ENCODE assay signal across 1 cellular context in the genomic region with DNA sequence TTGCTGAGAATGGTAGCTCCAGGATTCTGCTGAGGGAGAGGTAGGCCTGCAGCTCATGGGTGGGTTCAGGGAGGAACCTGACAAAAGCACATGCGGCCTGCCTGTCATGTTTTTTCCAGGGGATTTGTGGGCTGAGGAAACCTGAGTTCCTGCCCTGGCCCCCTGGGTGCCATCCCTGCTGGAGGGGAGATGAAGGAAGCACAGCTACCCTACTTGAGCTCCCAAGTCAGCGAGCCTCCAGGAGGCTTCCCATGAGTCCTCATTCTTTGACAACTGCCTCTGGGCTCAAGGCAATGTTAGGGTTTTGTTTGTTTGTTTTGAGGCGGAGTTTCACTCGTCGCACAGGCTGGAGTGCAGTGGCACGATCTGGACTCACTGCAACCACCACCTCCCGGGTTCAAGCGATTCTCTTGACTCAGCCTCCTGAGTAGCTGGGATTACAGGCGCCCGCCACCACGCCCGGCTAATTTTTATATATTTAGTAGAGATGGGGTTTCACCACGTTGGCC.
TF ChIP-seq lines count a peak whose summit lies in the region.

No MANE protein-coding gene starts in this region.

TF ChIP-seq in HepG2, 621 proteins besides CTCF, POLR2A, EP300 and RAD21:
- TF ChIP-seq, protein P1, sequence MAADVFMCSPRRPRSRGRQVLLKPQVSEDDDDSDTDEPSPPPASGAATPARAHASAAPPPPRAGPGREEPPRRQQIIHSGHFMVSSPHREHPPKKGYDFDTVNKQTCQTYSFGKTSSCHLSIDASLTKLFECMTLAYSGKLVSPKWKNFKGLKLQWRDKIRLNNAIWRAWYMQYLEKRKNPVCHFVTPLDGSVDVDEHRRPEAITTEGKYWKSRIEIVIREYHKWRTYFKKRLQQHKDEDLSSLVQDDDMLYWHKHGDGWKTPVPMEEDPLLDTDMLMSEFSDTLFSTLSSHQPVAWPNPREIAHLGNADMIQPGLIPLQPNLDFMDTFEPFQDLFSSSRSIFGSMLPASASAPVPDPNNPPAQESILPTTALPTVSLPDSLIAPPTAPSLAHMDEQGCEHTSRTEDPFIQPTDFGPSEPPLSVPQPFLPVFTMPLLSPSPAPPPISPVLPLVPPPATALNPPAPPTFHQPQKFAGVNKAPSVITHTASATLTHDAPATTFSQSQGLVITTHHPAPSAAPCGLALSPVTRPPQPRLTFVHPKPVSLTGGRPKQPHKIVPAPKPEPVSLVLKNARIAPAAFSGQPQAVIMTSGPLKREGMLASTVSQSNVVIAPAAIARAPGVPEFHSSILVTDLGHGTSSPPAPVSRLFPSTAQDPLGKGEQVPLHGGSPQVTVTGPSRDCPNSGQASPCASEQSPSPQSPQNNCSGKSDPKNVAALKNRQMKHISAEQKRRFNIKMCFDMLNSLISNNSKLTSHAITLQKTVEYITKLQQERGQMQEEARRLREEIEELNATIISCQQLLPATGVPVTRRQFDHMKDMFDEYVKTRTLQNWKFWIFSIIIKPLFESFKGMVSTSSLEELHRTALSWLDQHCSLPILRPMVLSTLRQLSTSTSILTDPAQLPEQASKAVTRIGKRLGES (CRISPR knock-in tag; IDR thresholded peaks at IDR 0.05; ENCODE audit: borderline replicate concordance) = no peak
- TF ChIP-seq ZNF142 (CRISPR knock-in tag; IDR thresholded peaks at IDR 0.05) (no peak), SNAPC4 (CRISPR knock-in tag; IDR thresholded peaks at IDR 0.05) (no peak), ZNF441 (CRISPR knock-in tag; IDR thresholded peaks at IDR 0.05; ENCODE audit: borderline replicate concordance) (peak; percentile 85), NFKB2 (CRISPR knock-in tag; IDR thresholded peaks at IDR 0.05; ENCODE audit: borderline replicate concordance) (no peak), ZNF761 (CRISPR knock-in tag; conservative IDR thresholded peaks at IDR 0.05) (no peak), KLF13 (CRISPR knock-in tag; IDR thresholded peaks at IDR 0.05) (no peak), ZNF598 (CRISPR knock-in tag; IDR thresholded peaks at IDR 0.05; ENCODE audit: borderline replicate concordance) (0 out of 2 replicates have a peak, but pooled peaks have one; percentile 2), E2F1 (CRISPR knock-in tag; IDR thresholded peaks at IDR 0.05) (no peak), ZNF883 (CRISPR knock-in tag; IDR thresholded peaks at IDR 0.05; ENCODE audit: not compliant biosample characterization) (no peak), RFXAP (CRISPR knock-in tag; IDR thresholded peaks at IDR 0.05; ENCODE audit: borderline replicate concordance) (0 out of 2 replicates have a peak, but pooled peaks have one; percentile 8), ZNF563 (CRISPR knock-in tag; IDR thresholded peaks at IDR 0.05) (no peak), ZNF614 (CRISPR knock-in tag; IDR thresholded peaks at IDR 0.05; ENCODE audit: borderline replicate concordance) (no peak), ZNF136 (CRISPR knock-in tag; IDR thresholded peaks at IDR 0.05; ENCODE audit: low read depth) (no peak), NONO (IDR thresholded peaks at IDR 0.05) (no peak), NONO (CRISPR knock-in tag; conservative IDR thresholded peaks at IDR 0.05) (0 out of 2 replicates have a peak, but pooled peaks have one; percentile 2), ZNF530 (CRISPR knock-in tag; IDR thresholded peaks at IDR 0.05; ENCODE audit: low read depth) (no peak), MTA1 (CRISPR knock-in tag; IDR thresholded peaks at IDR 0.05; ENCODE audit: borderline replicate concordance) (no peak)
- TF ChIP-seq, protein P2, sequence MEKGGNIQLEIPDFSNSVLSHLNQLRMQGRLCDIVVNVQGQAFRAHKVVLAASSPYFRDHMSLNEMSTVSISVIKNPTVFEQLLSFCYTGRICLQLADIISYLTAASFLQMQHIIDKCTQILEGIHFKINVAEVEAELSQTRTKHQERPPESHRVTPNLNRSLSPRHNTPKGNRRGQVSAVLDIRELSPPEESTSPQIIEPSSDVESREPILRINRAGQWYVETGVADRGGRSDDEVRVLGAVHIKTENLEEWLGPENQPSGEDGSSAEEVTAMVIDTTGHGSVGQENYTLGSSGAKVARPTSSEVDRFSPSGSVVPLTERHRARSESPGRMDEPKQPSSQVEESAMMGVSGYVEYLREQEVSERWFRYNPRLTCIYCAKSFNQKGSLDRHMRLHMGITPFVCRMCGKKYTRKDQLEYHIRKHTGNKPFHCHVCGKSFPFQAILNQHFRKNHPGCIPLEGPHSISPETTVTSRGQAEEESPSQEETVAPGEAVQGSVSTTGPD (CRISPR knock-in tag; IDR thresholded peaks at IDR 0.05) = no peak
- TF ChIP-seq, protein P3, sequence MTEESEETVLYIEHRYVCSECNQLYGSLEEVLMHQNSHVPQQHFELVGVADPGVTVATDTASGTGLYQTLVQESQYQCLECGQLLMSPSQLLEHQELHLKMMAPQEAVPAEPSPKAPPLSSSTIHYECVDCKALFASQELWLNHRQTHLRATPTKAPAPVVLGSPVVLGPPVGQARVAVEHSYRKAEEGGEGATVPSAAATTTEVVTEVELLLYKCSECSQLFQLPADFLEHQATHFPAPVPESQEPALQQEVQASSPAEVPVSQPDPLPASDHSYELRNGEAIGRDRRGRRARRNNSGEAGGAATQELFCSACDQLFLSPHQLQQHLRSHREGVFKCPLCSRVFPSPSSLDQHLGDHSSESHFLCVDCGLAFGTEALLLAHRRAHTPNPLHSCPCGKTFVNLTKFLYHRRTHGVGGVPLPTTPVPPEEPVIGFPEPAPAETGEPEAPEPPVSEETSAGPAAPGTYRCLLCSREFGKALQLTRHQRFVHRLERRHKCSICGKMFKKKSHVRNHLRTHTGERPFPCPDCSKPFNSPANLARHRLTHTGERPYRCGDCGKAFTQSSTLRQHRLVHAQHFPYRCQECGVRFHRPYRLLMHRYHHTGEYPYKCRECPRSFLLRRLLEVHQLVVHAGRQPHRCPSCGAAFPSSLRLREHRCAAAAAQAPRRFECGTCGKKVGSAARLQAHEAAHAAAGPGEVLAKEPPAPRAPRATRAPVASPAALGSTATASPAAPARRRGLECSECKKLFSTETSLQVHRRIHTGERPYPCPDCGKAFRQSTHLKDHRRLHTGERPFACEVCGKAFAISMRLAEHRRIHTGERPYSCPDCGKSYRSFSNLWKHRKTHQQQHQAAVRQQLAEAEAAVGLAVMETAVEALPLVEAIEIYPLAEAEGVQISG (CRISPR knock-in tag; IDR thresholded peaks at IDR 0.05) = 0 out of 2 replicates have a peak, but pooled peaks have one; percentile 4
- TF ChIP-seq, protein P4, sequence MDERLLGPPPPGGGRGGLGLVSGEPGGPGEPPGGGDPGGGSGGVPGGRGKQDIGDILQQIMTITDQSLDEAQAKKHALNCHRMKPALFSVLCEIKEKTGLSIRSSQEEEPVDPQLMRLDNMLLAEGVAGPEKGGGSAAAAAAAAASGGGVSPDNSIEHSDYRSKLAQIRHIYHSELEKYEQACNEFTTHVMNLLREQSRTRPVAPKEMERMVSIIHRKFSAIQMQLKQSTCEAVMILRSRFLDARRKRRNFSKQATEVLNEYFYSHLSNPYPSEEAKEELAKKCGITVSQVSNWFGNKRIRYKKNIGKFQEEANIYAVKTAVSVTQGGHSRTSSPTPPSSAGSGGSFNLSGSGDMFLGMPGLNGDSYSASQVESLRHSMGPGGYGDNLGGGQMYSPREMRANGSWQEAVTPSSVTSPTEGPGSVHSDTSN (CRISPR knock-in tag; IDR thresholded peaks at IDR 0.05) = no peak
- TF ChIP-seq, protein P5, sequence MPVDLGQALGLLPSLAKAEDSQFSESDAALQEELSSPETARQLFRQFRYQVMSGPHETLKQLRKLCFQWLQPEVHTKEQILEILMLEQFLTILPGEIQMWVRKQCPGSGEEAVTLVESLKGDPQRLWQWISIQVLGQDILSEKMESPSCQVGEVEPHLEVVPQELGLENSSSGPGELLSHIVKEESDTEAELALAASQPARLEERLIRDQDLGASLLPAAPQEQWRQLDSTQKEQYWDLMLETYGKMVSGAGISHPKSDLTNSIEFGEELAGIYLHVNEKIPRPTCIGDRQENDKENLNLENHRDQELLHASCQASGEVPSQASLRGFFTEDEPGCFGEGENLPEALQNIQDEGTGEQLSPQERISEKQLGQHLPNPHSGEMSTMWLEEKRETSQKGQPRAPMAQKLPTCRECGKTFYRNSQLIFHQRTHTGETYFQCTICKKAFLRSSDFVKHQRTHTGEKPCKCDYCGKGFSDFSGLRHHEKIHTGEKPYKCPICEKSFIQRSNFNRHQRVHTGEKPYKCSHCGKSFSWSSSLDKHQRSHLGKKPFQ (CRISPR knock-in tag; IDR thresholded peaks at IDR 0.05; ENCODE audit: insufficient replicate concordance) = no peak
